In the genomic region with DNA sequence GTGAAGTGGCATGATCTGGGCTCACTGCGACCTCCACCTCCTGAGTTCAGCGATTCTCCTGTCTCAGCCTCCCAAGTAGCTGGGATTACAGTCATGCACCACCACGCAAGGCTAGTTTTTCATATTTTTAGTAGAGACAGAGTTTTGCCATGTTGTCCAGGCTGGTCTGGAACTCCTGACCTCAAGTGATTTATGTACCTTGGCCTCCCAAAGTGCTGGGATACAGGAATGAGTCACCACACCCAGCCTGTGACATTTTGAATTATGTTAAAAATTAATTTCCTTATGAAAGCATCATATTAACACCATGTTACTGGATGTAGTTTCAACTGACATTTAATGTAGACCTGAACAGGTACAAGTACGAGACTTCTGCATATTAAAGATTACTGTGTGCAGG, we compare ENCODE assay signal across 19 cellular contexts. TPM values are rescaled to one million over a fixed set of nuclear protein-coding genes. Genes with fewer than 3 reads are reported as not detected.
"Had no signal": no experiment of that assay in that cellular context is flagged by ENCODE, and none has a peak within 500 bp of the region (broad histone marks: within the 10 kb centered on the region; RNA-seq: fewer than 3 reads in every experiment).

No MANE protein-coding gene starts in this region.

- H3K27ac ChIP-seq: RWPE1 had no signal

- H3K9me3 ChIP-seq: SK-N-SH had no signal

- DNase-seq: Kasumi-1, KG1, MV-4-11, NCI-H1048, NCI-H1105, NCI-H1436 treated with DMSO at 0.1 percent for 48 hours, NCI-H1694, NCI-H187 treated with DMSO at 0.1 percent for 48 hours, NCI-H2081, NCI-H2107, NCI-H2227 treated with DMSO at 0.1 percent for 48 hours, NCI-H524, NCI-H526 treated with DMSO at 0.1 percent for 48 hours, NCI-H748 treated with DMSO at 0.1 percent for 48 hours, SHP77, SK-N-SH, SW 1271 had no signal

RNA-seq across cellular contexts. Expression of a gene that starts 24.3 kb away (rescaled TPM):
- total RNA-seq: MCF 10A had no signal
